In the genomic region with DNA sequence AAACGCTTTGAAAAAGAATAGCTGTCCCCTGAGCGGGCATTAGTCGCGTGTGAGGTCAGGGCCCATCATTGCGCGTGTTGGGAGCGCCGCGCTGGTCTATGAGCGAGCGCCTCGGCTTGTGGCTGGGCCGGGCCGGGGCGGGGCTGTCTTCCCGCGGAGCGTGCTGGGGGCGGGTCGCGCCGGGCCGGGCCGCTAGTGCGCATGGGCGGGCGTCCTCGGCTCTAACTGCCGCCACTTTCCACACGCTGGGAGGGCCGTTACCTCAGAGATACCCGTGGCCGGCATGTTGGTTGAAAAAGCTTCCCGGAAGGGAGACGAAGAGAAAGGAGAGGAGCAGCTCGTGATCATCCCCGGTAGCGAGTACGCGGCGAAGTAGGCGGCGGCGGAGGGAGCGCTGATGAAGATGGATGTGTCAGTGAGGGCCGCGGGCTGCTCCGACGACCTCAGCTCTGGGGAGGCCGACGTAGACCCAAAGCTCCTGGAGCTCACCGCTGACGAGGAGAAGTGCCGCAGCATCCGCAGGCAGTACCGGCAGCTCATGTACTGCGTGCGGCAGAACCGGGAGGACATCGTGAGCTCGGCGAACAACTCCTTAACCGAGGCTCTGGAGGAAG, we compare ENCODE assay signal across 8 cellular contexts. TPM values are rescaled to one million over a fixed set of nuclear protein-coding genes. Genes with fewer than 3 reads are reported as not detected.
DNase-seq lines count a peak whose midpoint lies in the region; ATAC-seq and TF ChIP-seq lines count a peak whose summit lies in the region.

A gene (plus strand): TSS at position 202 of the 614 bp plus-strand sequence. CDS start 196 bp downstream, at position 398.

- peak; percentile 95 for DNase-seq in GM03348 (ENCODE audit: low spot score)
- DNase-seq in T follicular helper cell (ENCODE audit: low read depth): peak; percentile 85
- DNase-seq in amniotic stem cell (lab: John Stamatoyannopoulos, UW): peak; percentile 40
- peak; percentile 93 for DNase-seq in left ventricle myocardium inferior
- DNase-seq in posterior vena cava (ENCODE audit: low spot score): peak; percentile 98
- DNase-seq in transverse colon: peak; percentile 88
- DNase-seq in KG1 (lab: John Stamatoyannopoulos, UW): no peak

- H3K27me3 ChIP-seq in left ventricle myocardium inferior (ENCODE audit: low read depth) (no peaks in the 10 kb centered on the region), transverse colon (no peaks in the 10 kb centered on the region)

- intact Hi-C loops in left ventricle myocardium inferior (cut with micrococcal nuclease): no loop called here
- intact Hi-C loops in posterior vena cava (cut with DNase I): no loop called here
- intact Hi-C loops in transverse colon (cut with DNase I; ENCODE audit: low total_unique reads): no loop called here

- no peaks in the 10 kb centered on the region for H3K9me3 ChIP-seq in left ventricle myocardium inferior (replicated peaks)
- H3K9me3 ChIP-seq in transverse colon: no peaks in the 10 kb centered on the region

- WGBS in transverse colon (ENCODE audit: low coverage in 1 of 2), 2 donors: 25 to 27% methylated on average over 17 to 63 of the region's 63 CpGs

- H3K36me3 ChIP-seq in left ventricle myocardium inferior (peaks cover 3% of the 10 kb centered on the region), transverse colon (no peaks in the 10 kb centered on the region)

- in situ Hi-C loops in transverse colon (cut with MboI; ENCODE audit: low pct_ligation_motif_present in 1 of 4, low pct_unique_long_range_greater_than_20kb in 1 of 4, low sequenced_read_pairs in 3 of 4): no loop called here

- peak; percentile 92 for ATAC-seq in HG02588 (IDR thresholded peaks at IDR 0.05; ENCODE audit: unreplicated experiment)

- TF ChIP-seq EP300 in transverse colon (IDR thresholded peaks at IDR 0.05; ENCODE audit: low read depth): no peak

- H3K27ac ChIP-seq in left ventricle myocardium inferior (replicated peaks) (peak within 1 kb of the TSS; percentile 80), transverse colon (peak within 1 kb of the TSS; percentile 74 to 82 (median 79))

- peak; percentile 39 for TF ChIP-seq POLR2A in transverse colon (IDR thresholded peaks at IDR 0.05)

- H3K4me3 ChIP-seq in left ventricle myocardium inferior: peak within 1 kb of the TSS; percentile 70
- peak within 1 kb of the TSS in 3 of 4 donors; percentile 26 to 48 (median 32) for H3K4me3 ChIP-seq in transverse colon

- H3K4me1 ChIP-seq in left ventricle myocardium inferior (peaks cover 82% of the 10 kb centered on the region), transverse colon (peaks cover 25 to 60% (median 40%) of the 10 kb centered on the region in 4 donors)

- TF ChIP-seq CTCF in left ventricle myocardium inferior (IDR thresholded peaks at IDR 0.05; ENCODE audit: borderline replicate concordance): no peak
- TF ChIP-seq CTCF in transverse colon (IDR thresholded peaks at IDR 0.05): no peak

RNA-seq across cellular contexts. Expression of the gene that starts here (rescaled TPM):
- 0.60 TPM for total RNA-seq in left ventricle myocardium inferior
- 1 to 10 TPM; 6.0 to 6.1 TPM for total RNA-seq in posterior vena cava
- total RNA-seq in transverse colon: 10 to 100 TPM in 2 of 4 donors, 1 to 10 TPM in 2; 4.9 to 50.0 (median 14.3) TPM

Comparison
In these comparisons a context has a peak if more than half of its experiments do, and no peak if none do; other contexts are left out.
1. Peak in DNase-seq, H3K4me3 ChIP-seq and H3K27ac ChIP-seq in left ventricle myocardium inferior; RNA of the gene not detected or under 1 TPM.